ENCODE assay signal across 2 cellular contexts in genomic region chr1:44776749-44777068, GRCh38.
TF ChIP-seq lines count a peak whose summit lies in the region.

No MANE protein-coding gene starts in this region.

TF ChIP-seq in GM12878, 131 proteins besides CTCF, POLR2A, EP300 and RAD21:
- TF ChIP-seq NR2F1 (conservative IDR thresholded peaks at IDR 0.05): 0 out of 2 replicates have a peak, but pooled peaks have one; percentile 13
- TF ChIP-seq ZNF24 (IDR thresholded peaks at IDR 0.05): no peak
- TF ChIP-seq SIX5 (IDR thresholded peaks at IDR 0.05; ENCODE audit: low read depth, low read length, severe bottlenecking): no peak

TF ChIP-seq in HEK293T, 16 proteins besides CTCF, POLR2A, EP300 and RAD21:
- TF ChIP-seq ZNF384 (IDR thresholded peaks at IDR 0.05) (no peak), HDGF (IDR thresholded peaks at IDR 0.05; ENCODE audit: borderline replicate concordance) (no peak), SP1 (IDR thresholded peaks at IDR 0.05) (no peak), TARDBP (IDR thresholded peaks at IDR 0.05) (no peak), LEF1 (IDR thresholded peaks at IDR 0.05; ENCODE audit: borderline replicate concordance) (no peak), FOXA1 (IDR thresholded peaks at IDR 0.05) (no peak), ARNT (IDR thresholded peaks at IDR 0.05) (no peak), BHLHE40 (IDR thresholded peaks at IDR 0.05; ENCODE audit: borderline replicate concordance) (no peak), NFRKB (IDR thresholded peaks at IDR 0.05) (no peak), L3MBTL2 (conservative IDR thresholded peaks at IDR 0.05) (no peak), SUZ12 (IDR thresholded peaks at IDR 0.05) (no peak), ELF4 (IDR thresholded peaks at IDR 0.05) (no peak)
